In genomic region chr7:113405296-113406056, GRCh38 we compare ENCODE assay signal across 12 cellular contexts.
"Had no signal": no experiment of that assay in that cellular context is flagged by ENCODE, and none has a peak within 500 bp of the region (broad histone marks: within the 10 kb centered on the region; RNA-seq: fewer than 3 reads in every experiment).

No MANE protein-coding gene starts in this region.

- H3K36me3 Mint-ChIP-seq: naive thymus-derived CD4-positive, alpha-beta T cell had no signal

- H3K4me3 Mint-ChIP-seq: dendritic cell treated with granulocyte-macrophage colony-stimulating factor and Interleukin-4, amounts not matched to agents 40 ng/mL and 50 ng/mL, for 4 days; naive thymus-derived CD4-positive, alpha-beta T cell had no signal

- H3K4me1 Mint-ChIP-seq: naive thymus-derived CD4-positive, alpha-beta T cell had no signal

- ATAC-seq: esophagus mucosa; naive thymus-derived CD4-positive, alpha-beta T cell; right cardiac atrium had no signal

- H3K27me3 Mint-ChIP-seq: dendritic cell treated with granulocyte-macrophage colony-stimulating factor and Interleukin-4, amounts not matched to agents 40 ng/mL and 50 ng/mL, for 4 days had no signal

- H3K9me3 ChIP-seq: neutrophil had no signal

- H3K27ac ChIP-seq: neutrophil had no signal

- H3K27me3 ChIP-seq: neutrophil had no signal

- H3K9me3 Mint-ChIP-seq: dendritic cell treated with granulocyte-macrophage colony-stimulating factor and Interleukin-4, amounts not matched to agents 40 ng/mL and 50 ng/mL, for 4 days had no signal

- H3K27ac Mint-ChIP-seq: dendritic cell treated with granulocyte-macrophage colony-stimulating factor and Interleukin-4, amounts not matched to agents 40 ng/mL and 50 ng/mL, for 4 days; naive thymus-derived CD4-positive, alpha-beta T cell had no signal

- DNase-seq: cerebellar nuclear complex; naive thymus-derived CD4-positive, alpha-beta T cell; posterior cingulate gyrus; right cardiac atrium; small intestine; stimulated activated CD4-positive, alpha-beta T cell treated with anti-CD3 and anti-CD28 coated beads, Interleukin-12 subunit alpha, Interleukin-12 subunit beta, amount 100 ng/mL, for 4 hours; stimulated activated CD4-positive, alpha-beta T cell treated with anti-CD3 and anti-CD28 coated beads, Interleukin-2, amount 100 ng/mL, for 48 hours; stimulated activated naive CD4-positive, alpha-beta T cell treated with Interleukin-2 at 50 U/mL for 16 hours; trophoblast cell had no signal

- H3K36me3 ChIP-seq: neutrophil had no signal
